In genomic region chr20:8127553-8128255, GRCh38 we compare ENCODE assay signal across 12 cellular contexts. TPM values are rescaled to one million over a fixed set of nuclear protein-coding genes. Genes with fewer than 3 reads are reported as not detected.
DNase-seq lines count a peak whose midpoint lies in the region; ATAC-seq and TF ChIP-seq lines count a peak whose summit lies in the region.
"Had no signal": no experiment of that assay in that cellular context is flagged by ENCODE, and none has a peak within 500 bp of the region (broad histone marks: within the 10 kb centered on the region; RNA-seq: fewer than 3 reads in every experiment).

No MANE protein-coding gene starts in this region.

- H3K27me3 ChIP-seq in testis: no peaks in the 10 kb centered on the region
- H3K27me3 ChIP-seq: tibial nerve had no signal

- 88 to 89% methylated on average over 6 of the region's 6 CpGs for WGBS in testis, 2 donors

- H3K4me1 ChIP-seq in mucosa of descending colon (ENCODE audit: low read depth) (peaks cover 4% of the 10 kb centered on the region), testis (no peaks in the 10 kb centered on the region)

- no peak overlapping the region for H3K27ac ChIP-seq in coronary artery
- H3K27ac ChIP-seq in testis: no peak overlapping the region

- H3K36me3 Mint-ChIP-seq in activated naive CD8-positive, alpha-beta T cell treated with anti-CD3 and anti-CD28 coated beads, Interleukin-2, amount 50 U/mL, for 24 hours (ENCODE audit: low read depth): no peaks in the 10 kb centered on the region

- H3K9me3 Mint-ChIP-seq in activated naive CD8-positive, alpha-beta T cell treated with anti-CD3 and anti-CD28 coated beads, Interleukin-2, amount 50 U/mL, for 24 hours: no peaks in the 10 kb centered on the region

- no peaks in the 10 kb centered on the region for H3K9me3 ChIP-seq in mucosa of descending colon
- H3K9me3 ChIP-seq in testis: no peaks in the 10 kb centered on the region
- H3K9me3 ChIP-seq: tibial nerve had no signal

- H3K4me3 Mint-ChIP-seq in activated naive CD8-positive, alpha-beta T cell treated with anti-CD3 and anti-CD28 coated beads, Interleukin-2, amount 50 U/mL, for 24 hours: peak overlapping the region; percentile 10

- ATAC-seq in GM18517 (IDR thresholded peaks at IDR 0.05; ENCODE audit: unreplicated experiment) (peak; percentile 53), GM19463 (IDR thresholded peaks at IDR 0.05; ENCODE audit: unreplicated experiment) (peak; percentile 67), HG03025 (IDR thresholded peaks at IDR 0.05; ENCODE audit: low FRiP score, unreplicated experiment) (peak; percentile 60), mucosa of descending colon (no peak)
- peak; percentile 72 for ATAC-seq in activated naive CD8-positive, alpha-beta T cell treated with anti-CD3 and anti-CD28 coated beads, Interleukin-2, amount 50 U/mL, for 24 hours

- H3K36me3 ChIP-seq in mucosa of descending colon (ENCODE audit: low read depth) (no peaks in the 10 kb centered on the region), testis (ENCODE audit: low read depth, missing control alignments) (no peaks in the 10 kb centered on the region)
- H3K36me3 ChIP-seq: tibial nerve had no signal

- TF ChIP-seq CTCF in coronary artery (IDR thresholded peaks at IDR 0.05): no peak
- TF ChIP-seq CTCF in mucosa of descending colon (IDR thresholded peaks at IDR 0.05): no peak
- no peak for TF ChIP-seq CTCF in testis (IDR thresholded peaks at IDR 0.05)

- intact Hi-C loops in mucosa of descending colon (cut with DNase I, micrococcal nuclease): no loop called here
- intact Hi-C loops in testis (cut with DNase I; ENCODE audit: low total_unique reads): no loop called here

- peak; percentile 6 for DNase-seq in activated naive CD8-positive, alpha-beta T cell treated with anti-CD3 and anti-CD28 coated beads, Interleukin-2, amount 50 U/mL, for 24 hours
- no peak for DNase-seq in coronary artery (ENCODE audit: low spot score)
- DNase-seq in mucosa of descending colon: no peak
- no peak for DNase-seq in HuH-7.5 (ENCODE audit: low spot score)
- DNase-seq in testis: no peak
- DNase-seq: NCI-H446, small intestine had no signal

- peak overlapping the region; percentile 79 for H3K27ac Mint-ChIP-seq in activated naive CD8-positive, alpha-beta T cell treated with anti-CD3 and anti-CD28 coated beads, Interleukin-2, amount 50 U/mL, for 24 hours

- H3K4me3 ChIP-seq in coronary artery: no peak overlapping the region
- no peak overlapping the region for H3K4me3 ChIP-seq in mucosa of descending colon
- no peak overlapping the region for H3K4me3 ChIP-seq in testis
- H3K4me3 ChIP-seq: lung, tibial nerve had no signal

- no peak for TF ChIP-seq POLR2A in testis (IDR thresholded peaks at IDR 0.05)

- peaks cover 40% of the 10 kb centered on the region for H3K4me1 Mint-ChIP-seq in activated naive CD8-positive, alpha-beta T cell treated with anti-CD3 and anti-CD28 coated beads, Interleukin-2, amount 50 U/mL, for 24 hours

- peaks cover 21% of the 10 kb centered on the region for H3K27me3 Mint-ChIP-seq in activated naive CD8-positive, alpha-beta T cell treated with anti-CD3 and anti-CD28 coated beads, Interleukin-2, amount 50 U/mL, for 24 hours

RNA-seq across cellular contexts. Expression of gene PLCB1, which starts 4.4 kb away (rescaled TPM):
- 10 to 100 TPM in 1 of 3 donors, 1 to 10 TPM in 2; 7.2 to 50.7 (median 8.8) TPM for total RNA-seq in mucosa of descending colon
- 1 to 10 TPM; 8.2 to 9.8 TPM for total RNA-seq in testis
- polyA plus RNA-seq in testis (ENCODE audit: insufficient read depth, low read depth, low replicate concordance): 3.1 TPM
